In the genomic region with DNA sequence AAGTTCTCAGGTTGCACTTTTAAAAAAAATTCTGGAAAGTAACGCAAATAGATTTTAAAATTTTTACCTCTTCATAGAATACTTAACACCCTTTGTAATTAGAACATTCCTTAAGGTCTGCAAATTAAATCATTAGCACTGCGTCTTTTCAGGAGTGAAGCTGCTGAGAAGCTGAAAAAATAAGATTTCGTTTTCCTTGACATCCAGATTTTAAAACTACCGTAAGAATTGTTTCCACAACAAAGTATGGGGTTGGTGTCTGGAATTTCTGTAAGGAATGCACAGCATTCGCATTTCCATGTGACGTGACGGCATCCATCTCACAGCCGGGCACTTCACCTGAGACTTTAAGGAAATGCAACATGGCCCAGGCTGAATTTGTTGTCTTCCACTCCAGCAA, we compare ENCODE assay signal across 21 cellular contexts.
"Had no signal": no experiment of that assay in that cellular context is flagged by ENCODE, and none has a peak within 500 bp of the region (broad histone marks: within the 10 kb centered on the region; RNA-seq: fewer than 3 reads in every experiment).

No MANE protein-coding gene starts in this region.

- H3K9ac ChIP-seq: KMS-11 had no signal

- ATAC-seq: activated CD8-positive, alpha-beta T cell treated with anti-CD3 and anti-CD28 coated beads, Interleukin-2, amount 10 ng/mL, durations not matched to agents 7 days and 5 days; SK-N-SH treated with all-trans-retinoic acid at 6 μM for 48 hours had no signal

- H3K27ac ChIP-seq: KMS-11, Peyer's patch, SJSA1 had no signal

- H3K4me1 ChIP-seq: Peyer's patch, SJSA1 had no signal

- H3K4me3 ChIP-seq: Peyer's patch, SJSA1 had no signal

- H3K27ac Mint-ChIP-seq: activated CD8-positive, alpha-beta T cell treated with anti-CD3 and anti-CD28 coated beads, Interleukin-2, amount 10 ng/mL, durations not matched to agents 7 days and 5 days; activated naive CD4-positive, alpha-beta T cell treated with anti-CD3 and anti-CD28 coated beads, Interleukin-2, amount 50 U/mL, for 24 hours; IgD-negative memory B cell; T-helper 1 cell treated with Interleukin-12 subunit alpha and Interleukin-12 subunit beta and Interleukin-4 antibody, amounts not matched to agents 30 μg/mL and 1 μg/mL, for 36 hours had no signal

- H3K36me3 Mint-ChIP-seq: activated naive CD4-positive, alpha-beta T cell treated with anti-CD3 and anti-CD28 coated beads, Interleukin-2, amount 50 U/mL, for 24 hours had no signal

- FAIRE-seq: bronchial epithelial cell had no signal

- H3K4me3 Mint-ChIP-seq: activated CD8-positive, alpha-beta T cell treated with anti-CD3 and anti-CD28 coated beads, Interleukin-2, amount 10 ng/mL, durations not matched to agents 7 days and 5 days; activated naive CD4-positive, alpha-beta T cell treated with anti-CD3 and anti-CD28 coated beads, Interleukin-2, amount 50 U/mL, for 24 hours; IgD-negative memory B cell; T-helper 1 cell treated with Interleukin-12 subunit alpha and Interleukin-12 subunit beta and Interleukin-4 antibody, amounts not matched to agents 30 μg/mL and 1 μg/mL, for 36 hours had no signal

- H3K27me3 ChIP-seq: Peyer's patch, SJSA1 had no signal

- H3K9me3 ChIP-seq: Peyer's patch, SJSA1 had no signal

- DNase-seq: activated CD4-positive, alpha-beta T cell treated with anti-CD3 and anti-CD28 coated beads for 48 hours; activated CD4-positive, alpha-beta T cell treated with anti-CD3 and anti-CD28 coated beads, Interleukin-2, amount 50 U/mL, for 4 hours; activated CD4-positive, CD25-positive, alpha-beta regulatory T cell treated with anti-CD3 and anti-CD28 coated beads, Interleukin-2, amount 50 U/mL, for 72 hours; activated CD8-positive, alpha-beta memory T cell treated with anti-CD3 and anti-CD28 coated beads, Interleukin-2, amount 50 U/mL, for 48 hours; activated CD8-positive, alpha-beta T cell treated with anti-CD3 and anti-CD28 coated beads, Interleukin-2, amount 10 ng/mL, durations not matched to agents 7 days and 5 days; activated effector memory CD4-positive, alpha-beta T cell treated with Interleukin-2 at 50 U/mL for 16 hours; activated naive CD4-positive, alpha-beta T cell; activated T-cell treated with anti-CD3 and anti-CD28 coated beads, Interleukin-2, amount 50 U/mL, for 1 hour; NCI-H1092; NCI-H1930; NCI-H226; NCI-H526 treated with DMSO at 0.1 percent for 48 hours; Peyer's patch; SHP77 had no signal

- H3K36me3 ChIP-seq: Peyer's patch, SJSA1 had no signal

- H3K4me1 Mint-ChIP-seq: activated naive CD4-positive, alpha-beta T cell treated with anti-CD3 and anti-CD28 coated beads, Interleukin-2, amount 50 U/mL, for 24 hours had no signal

- H3K4me2 ChIP-seq: KMS-11 had no signal
